Comparison of ENCODE assay signal across 1 cellular context in the genomic region with DNA sequence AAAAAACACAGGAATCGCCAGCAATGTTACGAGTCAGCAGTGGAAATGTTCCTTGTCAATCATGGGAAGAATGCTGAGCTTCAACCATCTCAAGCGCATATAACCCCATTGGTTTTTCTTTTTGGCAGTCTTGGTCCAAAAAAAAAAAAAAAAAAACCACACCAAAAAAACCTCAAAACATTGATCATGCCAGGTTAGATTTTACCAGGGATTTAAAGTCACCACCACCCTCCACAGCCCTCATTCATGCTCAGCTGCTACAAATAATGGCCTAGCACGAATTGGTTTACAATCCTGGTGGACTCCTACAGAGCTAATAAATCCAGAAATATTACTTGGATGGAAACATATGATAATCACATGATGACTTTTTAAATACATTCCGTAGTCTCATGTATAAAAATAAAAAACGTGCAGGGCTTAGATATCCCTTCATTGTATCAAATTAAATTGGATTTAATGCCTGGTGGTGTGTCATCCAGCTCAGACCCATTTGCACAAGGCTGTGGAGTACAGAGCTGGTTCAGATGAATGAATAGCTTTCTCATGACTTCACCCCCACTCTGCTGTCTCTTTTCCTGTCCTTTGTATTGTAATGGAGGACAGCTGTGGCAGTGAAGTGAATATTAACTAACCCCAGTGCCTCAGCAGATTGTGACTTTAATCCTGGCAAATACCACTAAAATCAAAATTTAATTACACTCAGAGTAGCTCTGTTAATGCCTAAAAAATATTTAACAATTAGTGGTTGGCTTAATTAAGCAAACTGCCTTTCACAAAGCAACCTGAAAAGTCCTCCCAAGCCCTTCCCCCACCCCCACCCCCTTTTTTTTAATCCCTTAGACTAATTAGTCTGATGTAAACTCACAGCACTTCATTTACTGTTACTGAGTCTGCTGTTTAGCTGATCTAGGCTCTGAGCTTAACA.
TF ChIP-seq lines count a peak whose summit lies in the region.

No MANE protein-coding gene starts in this region.

TF ChIP-seq in IMR-90, 13 proteins besides CTCF, POLR2A, EP300 and RAD21 (continued from another document):
- TF ChIP-seq CEBPB (IDR thresholded peaks at IDR 0.05; ENCODE audit: low read depth, low read length) (no peak), RFX5 (IDR thresholded peaks at IDR 0.05; ENCODE audit: low read depth, low read length) (no peak), CHD1 (IDR thresholded peaks at IDR 0.05; ENCODE audit: low read depth, low read length) (no peak), FOS (IDR thresholded peaks at IDR 0.05; ENCODE audit: low read depth, low read length) (no peak)
- TF ChIP-seq, protein P1, sequence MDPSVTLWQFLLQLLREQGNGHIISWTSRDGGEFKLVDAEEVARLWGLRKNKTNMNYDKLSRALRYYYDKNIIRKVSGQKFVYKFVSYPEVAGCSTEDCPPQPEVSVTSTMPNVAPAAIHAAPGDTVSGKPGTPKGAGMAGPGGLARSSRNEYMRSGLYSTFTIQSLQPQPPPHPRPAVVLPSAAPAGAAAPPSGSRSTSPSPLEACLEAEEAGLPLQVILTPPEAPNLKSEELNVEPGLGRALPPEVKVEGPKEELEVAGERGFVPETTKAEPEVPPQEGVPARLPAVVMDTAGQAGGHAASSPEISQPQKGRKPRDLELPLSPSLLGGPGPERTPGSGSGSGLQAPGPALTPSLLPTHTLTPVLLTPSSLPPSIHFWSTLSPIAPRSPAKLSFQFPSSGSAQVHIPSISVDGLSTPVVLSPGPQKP (IDR thresholded peaks at IDR 0.05; ENCODE audit: borderline replicate concordance, low read depth, low read length) = no peak
